ENCODE assay signal across 8 cellular contexts in genomic region chr3:108090701-108091497, GRCh38. TPM values are rescaled to one million over a fixed set of nuclear protein-coding genes. Genes with fewer than 3 reads are reported as not detected.
A peak's percentile ranks its signal among the peaks of the same experiment; 100 is the strongest.
DNase-seq lines count a peak whose midpoint lies in the region; ATAC-seq, FAIRE-seq and TF ChIP-seq lines count a peak whose summit lies in the region.

Gene CD47 (minus strand): TSS chr3:108091031. CDS start chr3:108090908, 123 bp downstream.

- H2AFZ ChIP-seq in keratinocyte (ENCODE audit: control insufficient read depth, low read length): peak within 1 kb of the TSS; percentile 86

- DNase-seq in AG09309 (ENCODE audit: low read depth): peak; percentile 41
- peak; percentile 62 to 87 for DNase-seq in NCI-H446 (lab: John Stamatoyannopoulos, UW)
- DNase-seq in activated CD4-positive, alpha-beta T cell treated with anti-CD3 and anti-CD28 coated beads for 1 hour: peak; percentile 93
- peak; percentile 79 for DNase-seq in cerebellar cortex (ENCODE audit: low spot score)
- DNase-seq in keratinocyte (ENCODE audit: low read depth, low spot score): no peak
- DNase-seq in stimulated activated CD4-positive, alpha-beta T cell treated with anti-CD3 and anti-CD28 coated beads, Interleukin-12 subunit alpha, Interleukin-12 subunit beta, amount 100 ng/mL, for 48 hours (ENCODE audit: low read depth in 2 of 3, low spot score in 1 of 3): peak; percentile 88 to 96 (median 90)

- no peaks in the 10 kb centered on the region for H3K27me3 ChIP-seq in keratinocyte (ENCODE audit: control insufficient read depth, extremely low read depth, insufficient read depth, low read length)

- H3K4me2 ChIP-seq in keratinocyte (ENCODE audit: control insufficient read depth, extremely low read depth, insufficient read depth, low read depth, low read length): peak within 1 kb of the TSS; percentile 97

- H4K20me1 ChIP-seq in keratinocyte (ENCODE audit: control insufficient read depth, extremely low read depth, insufficient read depth, low read length): no peaks in the 10 kb centered on the region

- peaks cover 2% of the 10 kb centered on the region for H3K9me3 ChIP-seq in keratinocyte (ENCODE audit: control insufficient read depth, low read depth, low read length)

- no peaks in the 10 kb centered on the region for H3K9me1 ChIP-seq in keratinocyte (ENCODE audit: control insufficient read depth, extremely low read depth, insufficient read depth, low read length)

- peak within 1 kb of the TSS; percentile 93 for H3K4me3 ChIP-seq in AG09309 (ENCODE audit: control insufficient read depth, low read depth, low read length)
- peak within 1 kb of the TSS; percentile 89 to 95 (median 92) for H3K4me3 ChIP-seq in keratinocyte (ENCODE audit: control insufficient read depth in 2 of 3, extremely low read depth in 1 of 3, insufficient read depth in 2 of 3, low read depth in 1 of 3, low read length in 3 of 3)

- peak within 1 kb of the TSS; percentile 81 for H3K27ac ChIP-seq in keratinocyte (ENCODE audit: control insufficient read depth, insufficient read depth, low read length)

- H3K4me1 ChIP-seq in keratinocyte (ENCODE audit: control insufficient read depth, extremely low read depth, insufficient read depth, low read length): peaks cover 8% of the 10 kb centered on the region

- H3K9ac ChIP-seq in keratinocyte (ENCODE audit: control insufficient read depth, extremely low read depth, insufficient read depth, low read length): peak within 1 kb of the TSS; percentile 87

- FAIRE-seq in keratinocyte (lab: Jason Lieb, UNC): no peak

- dilution Hi-C loops in keratinocyte (cut with MboI; ENCODE audit: extremely low pct_ligation_motif_present, low sequenced_read_pairs): no loop called here

- H3K79me2 ChIP-seq in keratinocyte (ENCODE audit: control insufficient read depth, insufficient read depth, low read length): peaks cover 44% of the 10 kb centered on the region

- H3K36me3 ChIP-seq in keratinocyte (ENCODE audit: control insufficient read depth in 2 of 2, extremely low read depth in 1 of 2, insufficient read depth in 2 of 2, low read length in 2 of 2): no peaks in the 10 kb centered on the region

- ATAC-seq in GM19035 (IDR thresholded peaks at IDR 0.05; ENCODE audit: unreplicated experiment) (peak; percentile 68), HG03342 (IDR thresholded peaks at IDR 0.05; ENCODE audit: unreplicated experiment) (peak; percentile 67)

- TF ChIP-seq CTCF in AG09309 (IDR thresholded peaks at IDR 0.05; ENCODE audit: control insufficient read depth, insufficient read depth, low read depth, low read length, missing control alignments) (no peak), keratinocyte (optimal IDR thresholded peaks at IDR 0.05 in 1 of 3, IDR thresholded peaks at IDR 0.05 in 1 of 3, conservative IDR thresholded peaks at IDR 0.05 in 1 of 3; ENCODE audit: extremely low read depth in 1 of 3, insufficient read depth in 2 of 3, low read length in 3 of 3) (no peak)

RNA-seq across cellular contexts. Expression of gene CD47, which starts in this region (rescaled TPM):
- 48.3 to 96.5 TPM (median 64.3 TPM) in 3 replicates for polyA plus RNA-seq in keratinocyte
- 84.5 TPM for polyA plus RNA-seq in keratinocyte (2011; ENCODE audit: low read depth)
- 39.4 and 72.7 TPM in 2 replicates for polyA plus RNA-seq in keratinocyte (2011; cell fraction: cytosol; rRNA removed)
- 73.2 and 105 TPM in 2 replicates for polyA plus RNA-seq in keratinocyte (2011; cell fraction: nucleus; rRNA removed)
- 30.9 and 48.9 TPM in 2 replicates for polyA plus RNA-seq in keratinocyte (2012; ENCODE audit: low replicate concordance)
- 29.9 to 61.0 TPM (median 36.8 TPM) in 3 replicates for polyA minus RNA-seq in keratinocyte
- polyA minus RNA-seq in keratinocyte (2011; cell fraction: cytosol; rRNA and poly(A)+ RNA removed): 11.7 TPM
- 29.3 and 66.9 TPM in 2 replicates for polyA minus RNA-seq in keratinocyte (2011; cell fraction: nucleus; rRNA and poly(A)+ RNA removed)
